In the genomic region with DNA sequence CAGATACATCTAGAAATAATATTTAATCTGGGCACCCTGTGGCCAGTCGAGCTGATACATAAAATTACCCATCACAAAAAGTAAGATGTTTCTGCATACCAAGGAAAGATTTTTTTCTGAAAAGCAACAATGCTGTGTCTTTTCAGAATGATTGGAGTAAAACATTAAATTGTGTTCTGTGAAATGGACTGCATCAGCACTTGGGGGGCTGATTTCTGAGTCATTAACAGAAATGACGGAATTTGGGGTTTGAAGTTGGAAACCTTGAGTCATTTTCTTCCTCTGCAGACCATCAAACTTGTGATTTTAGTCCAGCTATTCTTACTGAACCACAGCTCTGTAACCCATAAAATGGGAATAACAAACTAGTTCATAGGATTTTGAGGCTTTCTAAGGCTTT, we compare ENCODE assay signal across 16 cellular contexts.
"Had no signal": no experiment of that assay in that cellular context is flagged by ENCODE, and none has a peak within 500 bp of the region (broad histone marks: within the 10 kb centered on the region; RNA-seq: fewer than 3 reads in every experiment).

No MANE protein-coding gene starts in this region.

- H3K27ac ChIP-seq: lower lobe of right lung, spleen, stomach, thoracic aorta, VCaP had no signal

- DNase-seq: activated CD4-positive, alpha-beta memory T cell treated with anti-CD3 and anti-CD28 coated beads, Interleukin-2, amount 10 ng/mL, durations not matched to agents 7 days and 5 days; activated gamma-delta T cell; activated T-cell treated with anti-CD3 and anti-CD28 coated beads, Interleukin-2, amount 50 U/mL, for 4 hours; amniotic stem cell; cortex of kidney; effector CD8-positive, alpha-beta T cell; head of caudate nucleus; left colon; lower lobe of right lung; nephron progenitor cell; spleen; stomach had no signal

- H3K36me3 ChIP-seq: lower lobe of right lung, spleen, stomach, thoracic aorta had no signal

- H3K4me3 ChIP-seq: lower lobe of right lung, spleen, stomach, thoracic aorta had no signal

- FAIRE-seq: endothelial cell of umbilical vein had no signal

- H3K9me3 ChIP-seq: lower lobe of right lung, thoracic aorta had no signal

- ATAC-seq: activated T-cell treated with anti-CD3 and anti-CD28 coated beads, Interleukin-2, amount 50 U/mL, for 4 hours; left colon; lower lobe of right lung; sciatic nerve had no signal

- H3K27me3 ChIP-seq: spleen, stomach had no signal

- H3K4me1 ChIP-seq: lower lobe of right lung, spleen, stomach had no signal
